Comparison of ENCODE assay signal across 1 cellular context in the genomic region with DNA sequence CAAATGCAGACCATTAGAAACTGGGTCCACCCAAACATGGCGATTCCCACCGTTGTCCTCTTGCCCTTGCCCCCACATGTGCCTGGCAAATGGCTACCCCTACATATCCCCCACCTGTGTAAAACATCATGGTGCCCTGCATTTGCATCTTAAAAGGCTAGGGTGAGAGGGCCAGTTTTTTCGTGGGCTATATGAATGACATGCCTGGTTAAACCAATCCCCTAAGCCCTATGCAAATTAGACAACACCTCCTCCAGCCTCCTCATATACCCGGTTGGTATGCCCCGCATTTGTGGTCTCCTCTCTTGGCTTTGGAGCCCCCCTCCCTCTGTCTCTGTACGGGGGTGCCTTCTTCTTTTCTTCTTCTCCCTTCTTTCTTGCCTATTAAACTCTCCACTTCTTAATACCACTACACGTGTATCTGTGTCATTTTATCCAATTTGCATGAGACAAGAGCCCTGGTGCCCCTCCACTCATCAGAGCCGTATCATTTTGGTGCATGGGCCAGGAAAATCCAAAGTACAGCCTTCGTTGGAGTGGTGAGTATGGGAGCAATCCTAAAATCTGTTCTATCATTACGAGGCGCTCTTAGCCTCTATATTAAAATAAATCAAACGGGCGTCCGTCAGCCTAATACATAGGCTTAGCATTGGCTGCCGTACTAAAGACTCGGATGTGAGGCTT.
TF ChIP-seq lines count a peak whose summit lies in the region.

No MANE protein-coding gene starts in this region.

TF ChIP-seq in H1, 55 proteins besides CTCF, POLR2A, EP300 and RAD21:
- no peak for TF ChIP-seq SIX5 (IDR thresholded peaks at IDR 0.05; ENCODE audit: low read depth, low read length)
- peak; percentile 71; the same call in 1 of the 2 replicates for TF ChIP-seq PHF8 (conservative IDR thresholded peaks at IDR 0.05; ENCODE audit: low read depth, low read length)
- TF ChIP-seq SP4 (IDR thresholded peaks at IDR 0.05; ENCODE audit: low read length) = no peak
- TF ChIP-seq, protein P1, sequence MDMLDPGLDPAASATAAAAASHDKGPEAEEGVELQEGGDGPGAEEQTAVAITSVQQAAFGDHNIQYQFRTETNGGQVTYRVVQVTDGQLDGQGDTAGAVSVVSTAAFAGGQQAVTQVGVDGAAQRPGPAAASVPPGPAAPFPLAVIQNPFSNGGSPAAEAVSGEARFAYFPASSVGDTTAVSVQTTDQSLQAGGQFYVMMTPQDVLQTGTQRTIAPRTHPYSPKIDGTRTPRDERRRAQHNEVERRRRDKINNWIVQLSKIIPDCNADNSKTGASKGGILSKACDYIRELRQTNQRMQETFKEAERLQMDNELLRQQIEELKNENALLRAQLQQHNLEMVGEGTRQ (IDR thresholded peaks at IDR 0.05; ENCODE audit: low read length) = no peak
- TF ChIP-seq BCL11A (IDR thresholded peaks at IDR 0.05; ENCODE audit: low read depth in 2 of 2, low read length in 2 of 2) = no peak
- TF ChIP-seq, protein P2, sequence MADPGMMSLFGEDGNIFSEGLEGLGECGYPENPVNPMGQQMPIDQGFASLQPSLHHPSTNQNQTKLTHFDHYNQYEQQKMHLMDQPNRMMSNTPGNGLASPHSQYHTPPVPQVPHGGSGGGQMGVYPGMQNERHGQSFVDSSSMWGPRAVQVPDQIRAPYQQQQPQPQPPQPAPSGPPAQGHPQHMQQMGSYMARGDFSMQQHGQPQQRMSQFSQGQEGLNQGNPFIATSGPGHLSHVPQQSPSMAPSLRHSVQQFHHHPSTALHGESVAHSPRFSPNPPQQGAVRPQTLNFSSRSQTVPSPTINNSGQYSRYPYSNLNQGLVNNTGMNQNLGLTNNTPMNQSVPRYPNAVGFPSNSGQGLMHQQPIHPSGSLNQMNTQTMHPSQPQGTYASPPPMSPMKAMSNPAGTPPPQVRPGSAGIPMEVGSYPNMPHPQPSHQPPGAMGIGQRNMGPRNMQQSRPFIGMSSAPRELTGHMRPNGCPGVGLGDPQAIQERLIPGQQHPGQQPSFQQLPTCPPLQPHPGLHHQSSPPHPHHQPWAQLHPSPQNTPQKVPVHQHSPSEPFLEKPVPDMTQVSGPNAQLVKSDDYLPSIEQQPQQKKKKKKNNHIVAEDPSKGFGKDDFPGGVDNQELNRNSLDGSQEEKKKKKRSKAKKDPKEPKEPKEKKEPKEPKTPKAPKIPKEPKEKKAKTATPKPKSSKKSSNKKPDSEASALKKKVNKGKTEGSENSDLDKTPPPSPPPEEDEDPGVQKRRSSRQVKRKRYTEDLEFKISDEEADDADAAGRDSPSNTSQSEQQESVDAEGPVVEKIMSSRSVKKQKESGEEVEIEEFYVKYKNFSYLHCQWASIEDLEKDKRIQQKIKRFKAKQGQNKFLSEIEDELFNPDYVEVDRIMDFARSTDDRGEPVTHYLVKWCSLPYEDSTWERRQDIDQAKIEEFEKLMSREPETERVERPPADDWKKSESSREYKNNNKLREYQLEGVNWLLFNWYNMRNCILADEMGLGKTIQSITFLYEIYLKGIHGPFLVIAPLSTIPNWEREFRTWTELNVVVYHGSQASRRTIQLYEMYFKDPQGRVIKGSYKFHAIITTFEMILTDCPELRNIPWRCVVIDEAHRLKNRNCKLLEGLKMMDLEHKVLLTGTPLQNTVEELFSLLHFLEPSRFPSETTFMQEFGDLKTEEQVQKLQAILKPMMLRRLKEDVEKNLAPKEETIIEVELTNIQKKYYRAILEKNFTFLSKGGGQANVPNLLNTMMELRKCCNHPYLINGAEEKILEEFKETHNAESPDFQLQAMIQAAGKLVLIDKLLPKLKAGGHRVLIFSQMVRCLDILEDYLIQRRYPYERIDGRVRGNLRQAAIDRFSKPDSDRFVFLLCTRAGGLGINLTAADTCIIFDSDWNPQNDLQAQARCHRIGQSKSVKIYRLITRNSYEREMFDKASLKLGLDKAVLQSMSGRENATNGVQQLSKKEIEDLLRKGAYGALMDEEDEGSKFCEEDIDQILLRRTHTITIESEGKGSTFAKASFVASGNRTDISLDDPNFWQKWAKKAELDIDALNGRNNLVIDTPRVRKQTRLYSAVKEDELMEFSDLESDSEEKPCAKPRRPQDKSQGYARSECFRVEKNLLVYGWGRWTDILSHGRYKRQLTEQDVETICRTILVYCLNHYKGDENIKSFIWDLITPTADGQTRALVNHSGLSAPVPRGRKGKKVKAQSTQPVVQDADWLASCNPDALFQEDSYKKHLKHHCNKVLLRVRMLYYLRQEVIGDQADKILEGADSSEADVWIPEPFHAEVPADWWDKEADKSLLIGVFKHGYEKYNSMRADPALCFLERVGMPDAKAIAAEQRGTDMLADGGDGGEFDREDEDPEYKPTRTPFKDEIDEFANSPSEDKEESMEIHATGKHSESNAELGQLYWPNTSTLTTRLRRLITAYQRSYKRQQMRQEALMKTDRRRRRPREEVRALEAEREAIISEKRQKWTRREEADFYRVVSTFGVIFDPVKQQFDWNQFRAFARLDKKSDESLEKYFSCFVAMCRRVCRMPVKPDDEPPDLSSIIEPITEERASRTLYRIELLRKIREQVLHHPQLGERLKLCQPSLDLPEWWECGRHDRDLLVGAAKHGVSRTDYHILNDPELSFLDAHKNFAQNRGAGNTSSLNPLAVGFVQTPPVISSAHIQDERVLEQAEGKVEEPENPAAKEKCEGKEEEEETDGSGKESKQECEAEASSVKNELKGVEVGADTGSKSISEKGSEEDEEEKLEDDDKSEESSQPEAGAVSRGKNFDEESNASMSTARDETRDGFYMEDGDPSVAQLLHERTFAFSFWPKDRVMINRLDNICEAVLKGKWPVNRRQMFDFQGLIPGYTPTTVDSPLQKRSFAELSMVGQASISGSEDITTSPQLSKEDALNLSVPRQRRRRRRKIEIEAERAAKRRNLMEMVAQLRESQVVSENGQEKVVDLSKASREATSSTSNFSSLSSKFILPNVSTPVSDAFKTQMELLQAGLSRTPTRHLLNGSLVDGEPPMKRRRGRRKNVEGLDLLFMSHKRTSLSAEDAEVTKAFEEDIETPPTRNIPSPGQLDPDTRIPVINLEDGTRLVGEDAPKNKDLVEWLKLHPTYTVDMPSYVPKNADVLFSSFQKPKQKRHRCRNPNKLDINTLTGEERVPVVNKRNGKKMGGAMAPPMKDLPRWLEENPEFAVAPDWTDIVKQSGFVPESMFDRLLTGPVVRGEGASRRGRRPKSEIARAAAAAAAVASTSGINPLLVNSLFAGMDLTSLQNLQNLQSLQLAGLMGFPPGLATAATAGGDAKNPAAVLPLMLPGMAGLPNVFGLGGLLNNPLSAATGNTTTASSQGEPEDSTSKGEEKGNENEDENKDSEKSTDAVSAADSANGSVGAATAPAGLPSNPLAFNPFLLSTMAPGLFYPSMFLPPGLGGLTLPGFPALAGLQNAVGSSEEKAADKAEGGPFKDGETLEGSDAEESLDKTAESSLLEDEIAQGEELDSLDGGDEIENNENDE (IDR thresholded peaks at IDR 0.05; ENCODE audit: insufficient replicate concordance, low read length) = no peak
- no peak for TF ChIP-seq GABPA (IDR thresholded peaks at IDR 0.05; ENCODE audit: borderline replicate concordance, insufficient read depth, low read length)
- TF ChIP-seq CTBP2 (IDR thresholded peaks at IDR 0.05; ENCODE audit: borderline replicate concordance, insufficient read depth, insufficient read length, low read length) = no peak
- TF ChIP-seq SUZ12 (IDR thresholded peaks at IDR 0.05; ENCODE audit: low read length) = no peak
- peak; percentile 28 for TF ChIP-seq SAP30 (IDR thresholded peaks at IDR 0.05; ENCODE audit: insufficient read depth, insufficient replicate concordance, low read length)
- TF ChIP-seq KDM1A (IDR thresholded peaks at IDR 0.05; ENCODE audit: borderline replicate concordance, low read length) = no peak
- peak; percentile 96 for TF ChIP-seq YY1 (IDR thresholded peaks at IDR 0.05; ENCODE audit: low read depth, low read length)
- no peak for TF ChIP-seq JUN (IDR thresholded peaks at IDR 0.05; ENCODE audit: low read depth, low read length)
- no peak for TF ChIP-seq CBX8 (IDR thresholded peaks at IDR 0.05; ENCODE audit: borderline replicate concordance, low read depth, low read length)
- TF ChIP-seq SIRT6 (IDR thresholded peaks at IDR 0.05; ENCODE audit: low read length) = no peak
- peak; percentile 82 for TF ChIP-seq TAF7 (optimal IDR thresholded peaks at IDR 0.05; ENCODE audit: borderline replicate concordance, low read depth, low read length)
- TF ChIP-seq NANOG (IDR thresholded peaks at IDR 0.05; ENCODE audit: insufficient read depth, low read depth, low read length, poor library complexity, severe bottlenecking) = no peak
- peak; percentile 91 for TF ChIP-seq TAF1 (IDR thresholded peaks at IDR 0.05; ENCODE audit: low read depth, low read length)
- TF ChIP-seq HDAC6 (IDR thresholded peaks at IDR 0.05; ENCODE audit: low read depth, low read length) = no peak
- TF ChIP-seq SP1 (IDR thresholded peaks at IDR 0.05; ENCODE audit: low read depth, low read length) = peak; percentile 75
- no peak for TF ChIP-seq RXRA (IDR thresholded peaks at IDR 0.05; ENCODE audit: insufficient read depth, low read depth, low read length)
- TF ChIP-seq, protein P3, sequence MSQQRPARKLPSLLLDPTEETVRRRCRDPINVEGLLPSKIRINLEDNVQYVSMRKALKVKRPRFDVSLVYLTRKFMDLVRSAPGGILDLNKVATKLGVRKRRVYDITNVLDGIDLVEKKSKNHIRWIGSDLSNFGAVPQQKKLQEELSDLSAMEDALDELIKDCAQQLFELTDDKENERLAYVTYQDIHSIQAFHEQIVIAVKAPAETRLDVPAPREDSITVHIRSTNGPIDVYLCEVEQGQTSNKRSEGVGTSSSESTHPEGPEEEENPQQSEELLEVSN (IDR thresholded peaks at IDR 0.05) = peak; percentile 42; the same call in 1 of the 2 replicates
- TF ChIP-seq, protein P4, sequence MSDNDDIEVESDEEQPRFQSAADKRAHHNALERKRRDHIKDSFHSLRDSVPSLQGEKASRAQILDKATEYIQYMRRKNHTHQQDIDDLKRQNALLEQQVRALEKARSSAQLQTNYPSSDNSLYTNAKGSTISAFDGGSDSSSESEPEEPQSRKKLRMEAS (IDR thresholded peaks at IDR 0.05) = peak; percentile 90
- TF ChIP-seq KDM4A (IDR thresholded peaks at IDR 0.05; ENCODE audit: low read depth, low read length, severe bottlenecking) = no peak
- TF ChIP-seq, protein P5, sequence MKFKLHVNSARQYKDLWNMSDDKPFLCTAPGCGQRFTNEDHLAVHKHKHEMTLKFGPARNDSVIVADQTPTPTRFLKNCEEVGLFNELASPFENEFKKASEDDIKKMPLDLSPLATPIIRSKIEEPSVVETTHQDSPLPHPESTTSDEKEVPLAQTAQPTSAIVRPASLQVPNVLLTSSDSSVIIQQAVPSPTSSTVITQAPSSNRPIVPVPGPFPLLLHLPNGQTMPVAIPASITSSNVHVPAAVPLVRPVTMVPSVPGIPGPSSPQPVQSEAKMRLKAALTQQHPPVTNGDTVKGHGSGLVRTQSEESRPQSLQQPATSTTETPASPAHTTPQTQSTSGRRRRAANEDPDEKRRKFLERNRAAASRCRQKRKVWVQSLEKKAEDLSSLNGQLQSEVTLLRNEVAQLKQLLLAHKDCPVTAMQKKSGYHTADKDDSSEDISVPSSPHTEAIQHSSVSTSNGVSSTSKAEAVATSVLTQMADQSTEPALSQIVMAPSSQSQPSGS (IDR thresholded peaks at IDR 0.05; ENCODE audit: low read length) = peak; percentile 20; the same call in 1 of the 2 replicates
- no peak for TF ChIP-seq FOSL1 (IDR thresholded peaks at IDR 0.05; ENCODE audit: insufficient read depth, low read depth, low read length)
- no peak for TF ChIP-seq JUND (IDR thresholded peaks at IDR 0.05; ENCODE audit: low read length)
- no peak for TF ChIP-seq SP2 (IDR thresholded peaks at IDR 0.05; ENCODE audit: low read length)
- TF ChIP-seq ZNF274 (IDR thresholded peaks at IDR 0.05; ENCODE audit: borderline replicate concordance, extremely low read depth, low read length) = no peak
- 0 out of 2 replicates have a peak, but pooled peaks have one; percentile 33 for TF ChIP-seq TCF12 (IDR thresholded peaks at IDR 0.05; ENCODE audit: low read depth, low read length)
- no peak for TF ChIP-seq KDM5A (IDR thresholded peaks at IDR 0.05; ENCODE audit: low read length)
- no peak for TF ChIP-seq CEBPB (IDR thresholded peaks at IDR 0.05; ENCODE audit: low read depth, low read length)
- TF ChIP-seq SRF (IDR thresholded peaks at IDR 0.05; ENCODE audit: low read depth, low read length) = no peak
- no peak; the same call in none of the 2 replicates for TF ChIP-seq CHD1 (IDR thresholded peaks at IDR 0.05; ENCODE audit: low read depth, low read length)
- TF ChIP-seq NRF1 (IDR thresholded peaks at IDR 0.05; ENCODE audit: low read depth, low read length) = no peak
- no peak for TF ChIP-seq BRCA1 (IDR thresholded peaks at IDR 0.05; ENCODE audit: low read depth, low read length)
- TF ChIP-seq BACH1 (IDR thresholded peaks at IDR 0.05; ENCODE audit: low read length) = 0 out of 2 replicates have a peak, but pooled peaks have one; percentile 5
- peak; percentile 81 for TF ChIP-seq GTF2F1 (IDR thresholded peaks at IDR 0.05; ENCODE audit: borderline replicate concordance, low read depth, low read length)
- no peak for TF ChIP-seq MAFK (IDR thresholded peaks at IDR 0.05; ENCODE audit: low read depth, low read length)
- no peak for TF ChIP-seq RFX5 (IDR thresholded peaks at IDR 0.05; ENCODE audit: borderline replicate concordance, low read depth, low read length)
- TF ChIP-seq POLR2AphosphoS5 (IDR thresholded peaks at IDR 0.05; ENCODE audit: low read depth, low read length) = peak; percentile 90
- peak; percentile 4 for TF ChIP-seq ASH2L (IDR thresholded peaks at IDR 0.05; ENCODE audit: low read length)
- no peak for TF ChIP-seq CBX5 (IDR thresholded peaks at IDR 0.05; ENCODE audit: low read depth, low read length)
- TF ChIP-seq CREB1 (IDR thresholded peaks at IDR 0.05) = no peak
- TF ChIP-seq SIN3A (conservative IDR thresholded peaks at IDR 0.05 in 1 of 2, IDR thresholded peaks at IDR 0.05 in 1 of 2; ENCODE audit: low read depth in 1 of 2, low read length in 2 of 2) = no peak; a peak in 1 of 4 replicates
- TF ChIP-seq RBBP5 (IDR thresholded peaks at IDR 0.05; ENCODE audit: borderline replicate concordance, low read depth, low read length) = no peak
- no peak for TF ChIP-seq RNF2 (IDR thresholded peaks at IDR 0.05; ENCODE audit: borderline replicate concordance, low read depth, low read length, missing control alignments, poor library complexity, severe bottlenecking)
- peak; percentile 94 for TF ChIP-seq TBP (IDR thresholded peaks at IDR 0.05; ENCODE audit: low read depth, low read length)
- TF ChIP-seq CHD2 (IDR thresholded peaks at IDR 0.05; ENCODE audit: low read length) = 0 out of 2 replicates have a peak, but pooled peaks have one; percentile 15
- TF ChIP-seq EGR1 (IDR thresholded peaks at IDR 0.05; ENCODE audit: borderline replicate concordance, low read depth, low read length) = no peak
- no peak; the same call in 1 of the 2 replicates for TF ChIP-seq TEAD4 (IDR thresholded peaks at IDR 0.05; ENCODE audit: low read depth, low read length)
- peak in 1 of 2 experiments; percentile 23; a peak in 2 of 4 replicates for TF ChIP-seq HDAC2 (IDR thresholded peaks at IDR 0.05; ENCODE audit: borderline replicate concordance in 1 of 2, low read depth in 2 of 2, low read length in 2 of 2)
- TF ChIP-seq EZH2 (IDR thresholded peaks at IDR 0.05; ENCODE audit: low read depth, low read length, severe bottlenecking) = no peak
- no peak; the same call in 1 of the 2 replicates for TF ChIP-seq POU5F1 (IDR thresholded peaks at IDR 0.05; ENCODE audit: low read depth, low read length)
- TF ChIP-seq, protein P6, sequence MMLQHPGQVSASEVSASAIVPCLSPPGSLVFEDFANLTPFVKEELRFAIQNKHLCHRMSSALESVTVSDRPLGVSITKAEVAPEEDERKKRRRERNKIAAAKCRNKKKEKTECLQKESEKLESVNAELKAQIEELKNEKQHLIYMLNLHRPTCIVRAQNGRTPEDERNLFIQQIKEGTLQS (IDR thresholded peaks at IDR 0.05; ENCODE audit: insufficient read depth, low read depth, low read length) = no peak
